Comparison of ENCODE assay signal across 28 cellular contexts in genomic region chr2:166643980-166644379, GRCh38.
"Had no signal": no experiment of that assay in that cellular context is flagged by ENCODE, and none has a peak within 500 bp of the region (broad histone marks: within the 10 kb centered on the region; RNA-seq: fewer than 3 reads in every experiment).

No MANE protein-coding gene starts in this region.

- H3K36me3 ChIP-seq: ascending aorta, cardiac muscle cell, SJCRH30 had no signal

- H3K4me1 ChIP-seq: ascending aorta, SJCRH30 had no signal

- H3K4me2 ChIP-seq: PC-9 had no signal

- ATAC-seq: activated CD8-positive, alpha-beta T cell treated with anti-CD3 and anti-CD28 coated beads for 36 hours; activated T-cell treated with anti-CD3 and anti-CD28 coated beads, Interleukin-2, amount 50 U/mL, for 72 hours had no signal

- H3K27ac ChIP-seq: ascending aorta, cardiac muscle cell, PC-9, RWPE1, SJCRH30, SK-N-MC had no signal

- H3K27me3 ChIP-seq: ascending aorta, cardiac muscle cell, SJCRH30 had no signal

- DNase-seq: activated CD4-positive, alpha-beta T cell treated with anti-CD3 and anti-CD28 coated beads, Interleukin-2, amount 10 ng/mL, durations not matched to agents 24 days and 14 days; activated CD4-positive, alpha-beta T cell treated with anti-CD3 and anti-CD28 coated beads, Interleukin-2, amount 50 U/mL, for 4 hours; activated CD8-positive, alpha-beta T cell treated with anti-CD3 and anti-CD28 coated beads for 36 hours; activated gamma-delta T cell; activated naive CD4-positive, alpha-beta T cell treated with Interleukin-2 at 50 U/mL for 16 hours; activated naive CD8-positive, alpha-beta T cell treated with anti-CD3 and anti-CD28 coated beads, Interleukin-2, amount 10 ng/mL, durations not matched to agents 7 days and 5 days; activated T-cell treated with anti-CD3 and anti-CD28 coated beads, Interleukin-2, amount 50 U/mL, for 1 hour; activated T-cell treated with anti-CD3 and anti-CD28 coated beads, Interleukin-2, amount 50 U/mL, for 72 hours; amygdala; Karpas-422; KBM-7; NCI-H1417 treated with DMSO at 0.1 percent for 48 hours; NCI-H187 treated with DMSO at 0.1 percent for 48 hours; NCI-H2171 treated with DMSO at 0.1 percent for 48 hours; NCI-H226; NCI-H446 treated with DMSO at 0.1 percent for 48 hours; NCI-H524; NCI-H69; NCI-H82; NK-92 treated with Interleukin-12 subunit alpha and Interleukin-12 subunit beta, amount 100 ng/mL, for 24 hours; PC-9; SHP77; SJCRH30; T1000 had no signal

- H3K4me3 ChIP-seq: ascending aorta, cardiac muscle cell, PC-9, SJCRH30, SK-N-MC had no signal

- H2AFZ ChIP-seq: PC-9 had no signal

- H3K9me3 ChIP-seq: ascending aorta, SJCRH30 had no signal
